In the genomic region with DNA sequence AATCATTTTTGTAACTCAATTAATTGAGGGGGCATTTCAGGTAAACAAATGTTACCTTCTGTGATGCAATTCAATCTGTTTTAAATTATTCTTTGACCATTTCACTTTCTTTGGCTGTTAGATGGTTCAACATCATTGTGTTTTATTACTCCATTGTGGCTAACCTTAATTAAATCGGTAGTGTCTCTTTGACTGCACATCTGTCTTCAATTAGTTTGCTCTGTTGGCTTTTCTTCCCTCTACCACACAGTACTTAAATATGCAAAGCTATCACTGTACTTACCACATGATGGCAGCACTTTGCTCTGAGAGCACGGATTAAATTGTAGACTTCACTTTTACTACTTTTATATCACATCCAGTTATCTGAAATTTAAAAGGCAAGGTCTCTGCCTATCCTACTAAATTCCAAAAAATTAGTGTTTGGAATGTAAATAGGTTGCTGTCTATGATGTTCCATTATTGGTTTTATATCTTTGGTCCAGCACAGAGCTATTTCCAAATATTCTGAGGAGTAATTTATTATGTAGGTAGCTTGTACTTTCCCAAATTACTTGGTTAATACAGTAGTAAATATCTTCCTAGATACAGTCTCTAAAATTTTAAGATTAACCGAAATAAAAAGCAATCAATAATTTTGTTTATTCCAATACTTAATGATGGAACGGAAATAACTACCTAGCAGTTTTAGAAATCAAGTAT, we compare ENCODE assay signal across 8 cellular contexts.
DNase-seq lines count a peak whose midpoint lies in the region; ATAC-seq and TF ChIP-seq lines count a peak whose summit lies in the region.

No MANE protein-coding gene starts in this region.

- ATAC-seq in GM18909 (IDR thresholded peaks at IDR 0.05; ENCODE audit: poor library complexity, unreplicated experiment): peak; percentile 73
- peak; percentile 92 for ATAC-seq in HG03439 (IDR thresholded peaks at IDR 0.05; ENCODE audit: unreplicated experiment)
- peak; percentile 57 to 80 (median 74) for ATAC-seq in right lobe of liver
- ATAC-seq in GM21526 (IDR thresholded peaks at IDR 0.05; ENCODE audit: low FRiP score, unreplicated experiment): no peak

- H3K4me3 ChIP-seq in brain microvascular endothelial cell (ENCODE audit: low read depth, low read length): no peak overlapping the region
- H3K4me3 ChIP-seq in right lobe of liver: no peak overlapping the region

- intact Hi-C loops in right lobe of liver (cut with DNase I): no loop called here

- TF ChIP-seq POLR2A in right lobe of liver (IDR thresholded peaks at IDR 0.05): no peak

- H3K36me3 ChIP-seq in brain microvascular endothelial cell (replicated peaks) (no peaks in the 10 kb centered on the region), right lobe of liver (no peaks in the 10 kb centered on the region)

- WGBS in right lobe of liver (ENCODE audit: insufficient coverage, low coverage, low lambda C conversion rate, missing lambda C conversion rate): 13% methylated on average over 4 of the region's 4 CpGs

- TF ChIP-seq CTCF in brain microvascular endothelial cell (IDR thresholded peaks at IDR 0.05; ENCODE audit: low read depth, low read length, missing control alignments): peak; percentile 75
- peak; percentile 38 to 62 (median 58) for TF ChIP-seq CTCF in right lobe of liver (IDR thresholded peaks at IDR 0.05)

- H3K27ac ChIP-seq in brain microvascular endothelial cell (no peak overlapping the region), right lobe of liver (no peak overlapping the region)

- H3K9me3 ChIP-seq in right lobe of liver: no peaks in the 10 kb centered on the region

- DNase-seq in COLO829 (ENCODE audit: low spot score) (peak; percentile 67), NCI-H526 treated with DMSO at 0.1 percent for 48 hours (lab: John Stamatoyannopoulos, UW) (peak; percentile 60), brain microvascular endothelial cell (peak; percentile 60), right lobe of liver (no peak), activated gamma-delta T cell (lab: John Stamatoyannopoulos, UW) (no peak)

- H3K27me3 ChIP-seq in brain microvascular endothelial cell (replicated peaks) (no peaks in the 10 kb centered on the region), right lobe of liver (no peaks in the 10 kb centered on the region)

- H3K4me1 ChIP-seq in right lobe of liver: no peaks in the 10 kb centered on the region

- in situ Hi-C loops in brain microvascular endothelial cell (cut with HindIII; ENCODE audit: low pct_ligation_motif_present, low sequenced_read_pairs): no loop called here

Comparison
In these comparisons a context has a peak if more than half of its experiments do, and no peak if none do; other contexts are left out.
1. DNase-seq: peak in COLO829 (single experiment), NCI-H526 treated with DMSO at 0.1 percent for 48 hours (single experiment) and brain microvascular endothelial cell (single experiment); none in right lobe of liver (0 of 3) and activated gamma-delta T cell (single experiment).